Comparison of ENCODE assay signal across 26 cellular contexts in the genomic region with DNA sequence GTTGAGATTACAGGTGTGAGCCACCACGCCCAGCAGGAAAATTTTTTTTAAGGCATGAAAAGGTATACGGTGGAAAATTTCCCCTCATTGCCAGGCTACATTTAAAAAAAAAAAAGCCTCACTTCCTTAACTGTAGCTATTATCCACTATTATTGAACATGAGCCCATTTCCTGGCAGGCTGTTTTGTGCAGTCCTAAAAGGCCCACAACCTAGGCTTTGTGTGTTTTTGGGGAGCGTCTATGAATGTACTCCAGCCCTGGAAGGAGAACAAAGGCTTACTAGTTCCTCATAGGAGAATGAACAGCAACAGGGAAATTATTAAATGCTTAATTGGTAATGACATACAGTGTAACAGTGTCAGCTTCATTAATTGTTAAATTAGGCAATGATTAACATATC.
DNase-seq lines count a peak whose midpoint lies in the region; ATAC-seq, FAIRE-seq and TF ChIP-seq lines count a peak whose summit lies in the region.
"Had no signal": no experiment of that assay in that cellular context is flagged by ENCODE, and none has a peak within 500 bp of the region (broad histone marks: within the 10 kb centered on the region; RNA-seq: fewer than 3 reads in every experiment).

No MANE protein-coding gene starts in this region.

- H3K27ac Mint-ChIP-seq in activated naive CD4-positive, alpha-beta T cell treated with anti-CD3 and anti-CD28 coated beads, Interleukin-2, amount 10 ng/mL, durations not matched to agents 7 days and 5 days: peak overlapping the region; percentile 11
- H3K27ac Mint-ChIP-seq in T-cell: peak overlapping the region in 1 of 2 donors; percentile 84
- H3K27ac Mint-ChIP-seq: T-helper 2 cell treated with Interferon-gamma antibody and Interleukin-4, amounts not matched to agents 5 μg/mL and 100 μg/mL, for 36 hours had no signal

- H3K4me3 Mint-ChIP-seq in activated naive CD4-positive, alpha-beta T cell treated with anti-CD3 and anti-CD28 coated beads, Interleukin-2, amount 10 ng/mL, durations not matched to agents 7 days and 5 days: no peak overlapping the region
- peak overlapping the region in 2 of 3 donors; percentile 11 to 71 for H3K4me3 Mint-ChIP-seq in T-cell
- H3K4me3 Mint-ChIP-seq: central memory CD8-positive, alpha-beta T cell had no signal

- DNase-seq in activated naive CD4-positive, alpha-beta T cell treated with anti-CD3 and anti-CD28 coated beads, Interleukin-2, amount 10 ng/mL, durations not matched to agents 7 days and 5 days: no peak
- no peak for DNase-seq in activated naive CD4-positive, alpha-beta T cell treated with anti-CD3 and anti-CD28 coated beads, Interleukin-2, amount 50 U/mL, for 16 hours
- DNase-seq in T-cell (no peak), esophagus squamous epithelium (lab: John Stamatoyannopoulos, UW) (no peak), small intestine (peak; percentile 77), mesenteric fat pad (ENCODE audit: low spot score) (no peak)
- DNase-seq: ACHN; activated CD4-positive, alpha-beta T cell treated with anti-CD3 and anti-CD28 coated beads, Interleukin-2, amount 50 U/mL, for 1 hour; activated CD8-positive, alpha-beta memory T cell treated with anti-CD3 and anti-CD28 coated beads, Interleukin-2, amount 50 U/mL, for 4 hours; activated gamma-delta T cell treated with Interleukin-2 at 50 U/mL for 16 hours; Calu3; DND-41; effector CD4-positive, alpha-beta T cell; foreskin melanocyte; KG1; left ventricle myocardium superior; NCI-H1436 treated with DMSO at 0.1 percent for 48 hours; NCI-H2107; NCI-H446 treated with DMSO at 0.1 percent for 48 hours had no signal

- CTCF ChIA-PET in activated naive CD4-positive, alpha-beta T cell treated with anti-CD3 and anti-CD28 coated beads, Interleukin-2, amount 10 ng/mL, durations not matched to agents 7 days and 5 days (lab: Charles Lee): interaction anchor here (1.6 to 17.3 kb wide), 3 partner anchors 26 to 76 kb away, joined by 3 to 244 read pairs (median 184); no protein-coding TSS in a partner anchor
- CTCF ChIA-PET in T-cell (lab: Charles Lee): interaction anchor here (0.6 to 1.3 kb wide), 5 partner anchors 21 to 529 kb away, joined by 3 to 4 read pairs (median 3); no protein-coding TSS in a partner anchor

- intact Hi-C loops in esophagus squamous epithelium (cut with DNase I): loop anchor here (5.0 to 10.0 kb wide), 2 partner anchors 75 to 232 kb away; no protein-coding TSS in a partner anchor

- no peak for TF ChIP-seq POLR2A in esophagus squamous epithelium (IDR thresholded peaks at IDR 0.05)

- no peak overlapping the region for H3K4me3 ChIP-seq in esophagus squamous epithelium
- no peak overlapping the region for H3K4me3 ChIP-seq in small intestine (ENCODE audit: low read depth in 1 of 2, low read length in 2 of 2)
- H3K4me3 ChIP-seq: BLaER1, hepatocyte had no signal

- H3K36me3 Mint-ChIP-seq in activated naive CD4-positive, alpha-beta T cell treated with anti-CD3 and anti-CD28 coated beads, Interleukin-2, amount 10 ng/mL, durations not matched to agents 7 days and 5 days: no peaks in the 10 kb centered on the region
- H3K36me3 Mint-ChIP-seq in T-cell: no peaks in the 10 kb centered on the region

- peaks cover 25 to 79% (median 29%) of the 10 kb centered on the region in 3 donors for H3K4me1 ChIP-seq in esophagus squamous epithelium
- H3K4me1 ChIP-seq in small intestine (ENCODE audit: control insufficient read depth in 2 of 2, insufficient read depth in 1 of 2, low read depth in 1 of 2, low read length in 1 of 2): peaks cover 0 to 5% of the 10 kb centered on the region in 2 donors

- FAIRE-seq in small intestine (lab: Jason Lieb, UNC): no peak
- FAIRE-seq: astrocyte, HTR-8/SVneo had no signal

- WGBS in esophagus squamous epithelium, 2 donors: 29 to 36% methylated on average over 3 of the region's 3 CpGs
- WGBS in small intestine, 3 donors: 13 to 51% (median 31%) methylated on average over 3 of the region's 3 CpGs

- H3K4me1 Mint-ChIP-seq in activated naive CD4-positive, alpha-beta T cell treated with anti-CD3 and anti-CD28 coated beads, Interleukin-2, amount 10 ng/mL, durations not matched to agents 7 days and 5 days: peaks cover 74% of the 10 kb centered on the region
- H3K4me1 Mint-ChIP-seq in T-cell: peaks cover 71 to 77% (median 72%) of the 10 kb centered on the region in 3 donors

- no peaks in the 10 kb centered on the region for H3K27me3 ChIP-seq in esophagus squamous epithelium
- H3K27me3 ChIP-seq in small intestine (ENCODE audit: control insufficient read depth in 2 of 2, insufficient read depth in 2 of 2, low read length in 2 of 2): no peaks in the 10 kb centered on the region
- H3K27me3 ChIP-seq: hepatocyte had no signal

- H3K9me3 Mint-ChIP-seq in activated naive CD4-positive, alpha-beta T cell treated with anti-CD3 and anti-CD28 coated beads, Interleukin-2, amount 10 ng/mL, durations not matched to agents 7 days and 5 days: no peaks in the 10 kb centered on the region
- H3K9me3 Mint-ChIP-seq in T-cell: no peaks in the 10 kb centered on the region
- H3K9me3 Mint-ChIP-seq: central memory CD8-positive, alpha-beta T cell; T-helper 2 cell treated with Interferon-gamma antibody and Interleukin-4, amounts not matched to agents 5 μg/mL and 100 μg/mL, for 36 hours had no signal

- H3K36me3 ChIP-seq in esophagus squamous epithelium (peaks cover 0 to 31% (median 0%) of the 10 kb centered on the region in 3 donors), small intestine (ENCODE audit: control insufficient read depth in 2 of 2, insufficient read depth in 2 of 2, low read length in 2 of 2) (no peaks in the 10 kb centered on the region)
- H3K36me3 ChIP-seq: BLaER1 had no signal

- no peak for ATAC-seq in T-cell (replicated peaks in 1 of 4)
- ATAC-seq in GM21381 (IDR thresholded peaks at IDR 0.05; ENCODE audit: unreplicated experiment): no peak
- ATAC-seq: left ventricle myocardium superior had no signal

- H3K9me3 ChIP-seq in esophagus squamous epithelium (no peaks in the 10 kb centered on the region), small intestine (ENCODE audit: control insufficient read depth, low read depth) (no peaks in the 10 kb centered on the region)
- H3K9me3 ChIP-seq: BLaER1 had no signal

- H3K27ac ChIP-seq in esophagus squamous epithelium (peak overlapping the region in 3 of 4 donors; percentile 45 to 90 (median 68)), small intestine (ENCODE audit: low read depth in 1 of 2, low read length in 1 of 2) (peak overlapping the region in 1 of 2 donors; percentile 77)
- H3K27ac ChIP-seq: BLaER1, hepatocyte had no signal

- H3K27me3 Mint-ChIP-seq in activated naive CD4-positive, alpha-beta T cell treated with anti-CD3 and anti-CD28 coated beads, Interleukin-2, amount 10 ng/mL, durations not matched to agents 7 days and 5 days: no peaks in the 10 kb centered on the region
- H3K27me3 Mint-ChIP-seq in T-cell: no peaks in the 10 kb centered on the region
- H3K27me3 Mint-ChIP-seq: central memory CD8-positive, alpha-beta T cell had no signal

- TF ChIP-seq CTCF in esophagus squamous epithelium (IDR thresholded peaks at IDR 0.05): no peak

- POLR2A ChIA-PET in T-cell (lab: Charles Lee): interaction anchor here in 1 of 2 donors (10.1 kb wide), 1 partner anchor 22 kb away, joined by 220 read pairs; no protein-coding TSS in a partner anchor
